In the genomic region with DNA sequence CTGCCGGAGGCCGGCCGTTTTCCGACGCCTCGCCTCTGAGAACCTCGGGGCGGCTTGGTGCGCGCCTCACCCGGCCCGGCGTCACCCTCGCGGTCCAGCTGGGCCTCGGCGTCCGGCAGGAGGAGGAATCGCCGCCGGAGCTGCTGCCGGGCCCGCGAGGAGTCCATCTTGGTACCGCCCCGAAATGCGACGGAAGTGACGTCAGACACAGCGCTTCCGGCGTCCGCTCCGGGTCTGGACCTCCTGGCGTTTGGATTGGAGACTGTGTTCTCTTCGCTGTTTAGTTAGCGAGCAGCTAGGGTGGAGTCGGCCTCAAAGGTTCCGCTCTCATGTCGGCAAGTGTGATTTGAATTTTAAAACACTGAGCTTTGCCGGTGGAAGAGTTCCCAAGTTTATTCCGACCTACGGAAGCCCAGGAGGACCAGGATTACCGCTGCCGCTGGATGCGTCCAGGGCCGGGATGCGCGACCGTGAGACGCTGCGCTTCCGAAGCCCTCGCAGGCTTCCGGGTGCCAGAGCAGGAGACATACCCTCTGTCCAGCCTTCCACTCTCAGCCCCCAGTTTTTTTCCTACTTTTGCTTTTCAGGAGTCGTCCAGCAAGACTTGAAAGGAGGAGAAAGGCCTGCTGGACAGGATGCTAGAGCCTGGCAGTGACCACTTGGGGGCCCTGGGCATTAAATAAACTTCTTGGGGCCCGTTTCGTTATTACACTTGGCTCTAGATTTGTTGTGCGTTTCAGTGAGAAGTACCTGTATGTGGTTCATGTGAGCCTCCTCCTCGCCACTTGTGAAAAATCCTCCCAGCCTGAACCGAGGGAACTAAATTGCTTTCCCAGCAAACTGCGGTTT, we compare ENCODE assay signal across 1 cellular context.
TF ChIP-seq lines count a peak whose summit lies in the region.

A gene with protein sequence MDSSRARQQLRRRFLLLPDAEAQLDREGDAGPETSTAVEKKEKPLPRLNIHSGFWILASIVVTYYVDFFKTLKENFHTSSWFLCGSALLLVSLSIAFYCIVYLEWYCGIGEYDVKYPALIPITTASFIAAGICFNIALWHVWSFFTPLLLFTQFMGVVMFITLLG (minus strand): TSS at position 188 of the 849 bp plus-strand sequence. CDS start 21 bp downstream, at position 167.

TF ChIP-seq in WTC11, 78 proteins besides CTCF, POLR2A, EP300 and RAD21 (continued from another document and continues in another):
- TF ChIP-seq OVOL2 (CRISPR knock-in tag; IDR thresholded peaks at IDR 0.05; ENCODE audit: borderline replicate concordance), result no peak
- TF ChIP-seq, protein P1, sequence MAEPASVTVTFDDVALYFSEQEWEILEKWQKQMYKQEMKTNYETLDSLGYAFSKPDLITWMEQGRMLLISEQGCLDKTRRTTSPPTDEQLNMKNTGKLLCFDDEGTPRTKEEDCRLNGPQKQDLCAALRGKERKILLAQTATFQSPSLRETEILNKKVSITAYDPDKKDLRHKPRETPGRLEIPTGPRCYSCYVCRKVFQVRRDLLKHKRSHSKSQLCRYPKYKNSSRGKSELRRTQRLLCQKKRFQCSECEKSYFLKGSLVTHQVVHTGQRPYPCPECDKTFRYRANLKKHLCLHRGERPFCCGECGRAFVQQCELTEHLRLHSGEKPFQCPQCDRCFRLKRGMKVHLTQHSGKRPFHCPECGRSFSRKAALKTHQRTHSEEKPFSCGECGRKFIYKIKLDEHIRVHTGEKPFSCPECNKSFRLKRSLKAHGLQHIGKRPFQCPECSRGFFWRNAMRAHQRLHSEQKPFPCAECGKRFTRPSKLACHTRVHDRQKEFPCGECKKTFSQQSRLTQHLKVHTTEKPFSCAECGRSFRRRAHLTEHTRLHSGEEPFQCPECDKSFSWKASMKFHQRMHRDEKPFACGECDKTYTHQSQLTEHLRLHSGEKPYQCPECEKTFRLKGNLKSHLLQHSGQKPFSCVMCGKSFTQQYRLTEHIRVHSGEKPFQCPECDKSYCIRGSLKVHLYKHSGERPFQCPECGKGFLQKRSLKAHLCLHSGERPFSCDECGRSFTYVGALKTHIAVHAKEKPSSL (CRISPR knock-in tag; conservative IDR thresholded peaks at IDR 0.05), result no peak
- TF ChIP-seq, protein P2, sequence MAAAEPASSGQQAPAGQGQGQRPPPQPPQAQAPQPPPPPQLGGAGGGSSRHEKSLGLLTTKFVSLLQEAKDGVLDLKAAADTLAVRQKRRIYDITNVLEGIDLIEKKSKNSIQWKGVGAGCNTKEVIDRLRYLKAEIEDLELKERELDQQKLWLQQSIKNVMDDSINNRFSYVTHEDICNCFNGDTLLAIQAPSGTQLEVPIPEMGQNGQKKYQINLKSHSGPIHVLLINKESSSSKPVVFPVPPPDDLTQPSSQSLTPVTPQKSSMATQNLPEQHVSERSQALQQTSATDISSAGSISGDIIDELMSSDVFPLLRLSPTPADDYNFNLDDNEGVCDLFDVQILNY (CRISPR knock-in tag; IDR thresholded peaks at IDR 0.05), result no peak
- TF ChIP-seq, protein P3, sequence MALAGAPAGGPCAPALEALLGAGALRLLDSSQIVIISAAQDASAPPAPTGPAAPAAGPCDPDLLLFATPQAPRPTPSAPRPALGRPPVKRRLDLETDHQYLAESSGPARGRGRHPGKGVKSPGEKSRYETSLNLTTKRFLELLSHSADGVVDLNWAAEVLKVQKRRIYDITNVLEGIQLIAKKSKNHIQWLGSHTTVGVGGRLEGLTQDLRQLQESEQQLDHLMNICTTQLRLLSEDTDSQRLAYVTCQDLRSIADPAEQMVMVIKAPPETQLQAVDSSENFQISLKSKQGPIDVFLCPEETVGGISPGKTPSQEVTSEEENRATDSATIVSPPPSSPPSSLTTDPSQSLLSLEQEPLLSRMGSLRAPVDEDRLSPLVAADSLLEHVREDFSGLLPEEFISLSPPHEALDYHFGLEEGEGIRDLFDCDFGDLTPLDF (CRISPR knock-in tag; IDR thresholded peaks at IDR 0.05), result no peak
- TF ChIP-seq, protein P4, sequence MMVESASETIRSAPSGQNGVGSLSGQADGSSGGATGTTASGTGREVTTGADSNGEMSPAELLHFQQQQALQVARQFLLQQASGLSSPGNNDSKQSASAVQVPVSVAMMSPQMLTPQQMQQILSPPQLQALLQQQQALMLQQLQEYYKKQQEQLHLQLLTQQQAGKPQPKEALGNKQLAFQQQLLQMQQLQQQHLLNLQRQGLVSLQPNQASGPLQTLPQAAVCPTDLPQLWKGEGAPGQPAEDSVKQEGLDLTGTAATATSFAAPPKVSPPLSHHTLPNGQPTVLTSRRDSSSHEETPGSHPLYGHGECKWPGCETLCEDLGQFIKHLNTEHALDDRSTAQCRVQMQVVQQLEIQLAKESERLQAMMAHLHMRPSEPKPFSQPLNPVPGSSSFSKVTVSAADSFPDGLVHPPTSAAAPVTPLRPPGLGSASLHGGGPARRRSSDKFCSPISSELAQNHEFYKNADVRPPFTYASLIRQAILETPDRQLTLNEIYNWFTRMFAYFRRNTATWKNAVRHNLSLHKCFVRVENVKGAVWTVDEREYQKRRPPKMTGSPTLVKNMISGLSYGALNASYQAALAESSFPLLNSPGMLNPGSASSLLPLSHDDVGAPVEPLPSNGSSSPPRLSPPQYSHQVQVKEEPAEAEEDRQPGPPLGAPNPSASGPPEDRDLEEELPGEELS (CRISPR knock-in tag; IDR thresholded peaks at IDR 0.05), result no peak
- TF ChIP-seq, protein P5, sequence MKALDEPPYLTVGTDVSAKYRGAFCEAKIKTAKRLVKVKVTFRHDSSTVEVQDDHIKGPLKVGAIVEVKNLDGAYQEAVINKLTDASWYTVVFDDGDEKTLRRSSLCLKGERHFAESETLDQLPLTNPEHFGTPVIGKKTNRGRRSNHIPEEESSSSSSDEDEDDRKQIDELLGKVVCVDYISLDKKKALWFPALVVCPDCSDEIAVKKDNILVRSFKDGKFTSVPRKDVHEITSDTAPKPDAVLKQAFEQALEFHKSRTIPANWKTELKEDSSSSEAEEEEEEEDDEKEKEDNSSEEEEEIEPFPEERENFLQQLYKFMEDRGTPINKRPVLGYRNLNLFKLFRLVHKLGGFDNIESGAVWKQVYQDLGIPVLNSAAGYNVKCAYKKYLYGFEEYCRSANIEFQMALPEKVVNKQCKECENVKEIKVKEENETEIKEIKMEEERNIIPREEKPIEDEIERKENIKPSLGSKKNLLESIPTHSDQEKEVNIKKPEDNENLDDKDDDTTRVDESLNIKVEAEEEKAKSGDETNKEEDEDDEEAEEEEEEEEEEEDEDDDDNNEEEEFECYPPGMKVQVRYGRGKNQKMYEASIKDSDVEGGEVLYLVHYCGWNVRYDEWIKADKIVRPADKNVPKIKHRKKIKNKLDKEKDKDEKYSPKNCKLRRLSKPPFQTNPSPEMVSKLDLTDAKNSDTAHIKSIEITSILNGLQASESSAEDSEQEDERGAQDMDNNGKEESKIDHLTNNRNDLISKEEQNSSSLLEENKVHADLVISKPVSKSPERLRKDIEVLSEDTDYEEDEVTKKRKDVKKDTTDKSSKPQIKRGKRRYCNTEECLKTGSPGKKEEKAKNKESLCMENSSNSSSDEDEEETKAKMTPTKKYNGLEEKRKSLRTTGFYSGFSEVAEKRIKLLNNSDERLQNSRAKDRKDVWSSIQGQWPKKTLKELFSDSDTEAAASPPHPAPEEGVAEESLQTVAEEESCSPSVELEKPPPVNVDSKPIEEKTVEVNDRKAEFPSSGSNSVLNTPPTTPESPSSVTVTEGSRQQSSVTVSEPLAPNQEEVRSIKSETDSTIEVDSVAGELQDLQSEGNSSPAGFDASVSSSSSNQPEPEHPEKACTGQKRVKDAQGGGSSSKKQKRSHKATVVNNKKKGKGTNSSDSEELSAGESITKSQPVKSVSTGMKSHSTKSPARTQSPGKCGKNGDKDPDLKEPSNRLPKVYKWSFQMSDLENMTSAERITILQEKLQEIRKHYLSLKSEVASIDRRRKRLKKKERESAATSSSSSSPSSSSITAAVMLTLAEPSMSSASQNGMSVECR (CRISPR knock-in tag; IDR thresholded peaks at IDR 0.05; ENCODE audit: borderline replicate concordance), result peak; percentile 91; the same call in 1 of the 2 replicates
- TF ChIP-seq RELA (CRISPR knock-in tag; IDR thresholded peaks at IDR 0.05; ENCODE audit: borderline replicate concordance), result 0 out of 2 replicates have a peak, but pooled peaks have one; percentile 37
- 0 out of 2 replicates have a peak, but pooled peaks have one; percentile 79 for TF ChIP-seq KAT7 (CRISPR knock-in tag; IDR thresholded peaks at IDR 0.05; ENCODE audit: borderline replicate concordance)
- TF ChIP-seq, protein P6, sequence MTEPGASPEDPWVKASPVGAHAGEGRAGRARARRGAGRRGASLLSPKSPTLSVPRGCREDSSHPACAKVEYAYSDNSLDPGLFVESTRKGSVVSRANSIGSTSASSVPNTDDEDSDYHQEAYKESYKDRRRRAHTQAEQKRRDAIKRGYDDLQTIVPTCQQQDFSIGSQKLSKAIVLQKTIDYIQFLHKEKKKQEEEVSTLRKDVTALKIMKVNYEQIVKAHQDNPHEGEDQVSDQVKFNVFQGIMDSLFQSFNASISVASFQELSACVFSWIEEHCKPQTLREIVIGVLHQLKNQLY (CRISPR knock-in tag; IDR thresholded peaks at IDR 0.05), result no peak
- TF ChIP-seq, protein P7, sequence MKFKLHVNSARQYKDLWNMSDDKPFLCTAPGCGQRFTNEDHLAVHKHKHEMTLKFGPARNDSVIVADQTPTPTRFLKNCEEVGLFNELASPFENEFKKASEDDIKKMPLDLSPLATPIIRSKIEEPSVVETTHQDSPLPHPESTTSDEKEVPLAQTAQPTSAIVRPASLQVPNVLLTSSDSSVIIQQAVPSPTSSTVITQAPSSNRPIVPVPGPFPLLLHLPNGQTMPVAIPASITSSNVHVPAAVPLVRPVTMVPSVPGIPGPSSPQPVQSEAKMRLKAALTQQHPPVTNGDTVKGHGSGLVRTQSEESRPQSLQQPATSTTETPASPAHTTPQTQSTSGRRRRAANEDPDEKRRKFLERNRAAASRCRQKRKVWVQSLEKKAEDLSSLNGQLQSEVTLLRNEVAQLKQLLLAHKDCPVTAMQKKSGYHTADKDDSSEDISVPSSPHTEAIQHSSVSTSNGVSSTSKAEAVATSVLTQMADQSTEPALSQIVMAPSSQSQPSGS (CRISPR knock-in tag; IDR thresholded peaks at IDR 0.05; ENCODE audit: borderline replicate concordance, low read depth), result peak; percentile 53; the same call in 1 of the 2 replicates
- no peak for TF ChIP-seq HMGA2 (CRISPR knock-in tag; IDR thresholded peaks at IDR 0.05)
- TF ChIP-seq ZNF232 (CRISPR knock-in tag; IDR thresholded peaks at IDR 0.05), result no peak
- peak; percentile 51; the same call in 1 of the 2 replicates for TF ChIP-seq ATF1 (CRISPR knock-in tag; IDR thresholded peaks at IDR 0.05)
- TF ChIP-seq TEAD4 (CRISPR knock-in tag; IDR thresholded peaks at IDR 0.05), result no peak
- peak; percentile 96 for TF ChIP-seq CREM (CRISPR knock-in tag; IDR thresholded peaks at IDR 0.05)
- TF ChIP-seq, protein P8, sequence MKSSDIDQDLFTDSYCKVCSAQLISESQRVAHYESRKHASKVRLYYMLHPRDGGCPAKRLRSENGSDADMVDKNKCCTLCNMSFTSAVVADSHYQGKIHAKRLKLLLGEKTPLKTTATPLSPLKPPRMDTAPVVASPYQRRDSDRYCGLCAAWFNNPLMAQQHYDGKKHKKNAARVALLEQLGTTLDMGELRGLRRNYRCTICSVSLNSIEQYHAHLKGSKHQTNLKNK (CRISPR knock-in tag; IDR thresholded peaks at IDR 0.05), result no peak
- TF ChIP-seq, protein P9, sequence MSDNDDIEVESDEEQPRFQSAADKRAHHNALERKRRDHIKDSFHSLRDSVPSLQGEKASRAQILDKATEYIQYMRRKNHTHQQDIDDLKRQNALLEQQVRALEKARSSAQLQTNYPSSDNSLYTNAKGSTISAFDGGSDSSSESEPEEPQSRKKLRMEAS (CRISPR knock-in tag; IDR thresholded peaks at IDR 0.05), result peak; percentile 53; the same call in 1 of the 2 replicates
- TF ChIP-seq GRHL2 (CRISPR knock-in tag; IDR thresholded peaks at IDR 0.05; ENCODE audit: insufficient replicate concordance, severe bottlenecking), result no peak
- 0 out of 2 replicates have a peak, but pooled peaks have one; percentile 51 for TF ChIP-seq NFE2L1 (CRISPR knock-in tag; IDR thresholded peaks at IDR 0.05)
- TF ChIP-seq ZNF219 (CRISPR knock-in tag; IDR thresholded peaks at IDR 0.05; ENCODE audit: borderline replicate concordance), result no peak; the same call in 1 of the 2 replicates
- peak; percentile 90 for TF ChIP-seq GABPB1 (CRISPR knock-in tag; IDR thresholded peaks at IDR 0.05)
- TF ChIP-seq ZBTB21 (CRISPR knock-in tag; IDR thresholded peaks at IDR 0.05; ENCODE audit: borderline replicate concordance), result no peak
- TF ChIP-seq ZNF423 (CRISPR knock-in tag; IDR thresholded peaks at IDR 0.05), result no peak
- peak; percentile 44; the same call in 1 of the 2 replicates for TF ChIP-seq MYBL2 (CRISPR knock-in tag; IDR thresholded peaks at IDR 0.05)
- TF ChIP-seq FOXK1 (CRISPR knock-in tag; IDR thresholded peaks at IDR 0.05), result peak; percentile 86
- peak; percentile 84 for TF ChIP-seq TEAD1 (CRISPR knock-in tag; IDR thresholded peaks at IDR 0.05)
- TF ChIP-seq PRRX2 (CRISPR knock-in tag; IDR thresholded peaks at IDR 0.05), result no peak
- peak; percentile 96 for TF ChIP-seq SP1 (CRISPR knock-in tag; conservative IDR thresholded peaks at IDR 0.05)
- TF ChIP-seq, protein P10, sequence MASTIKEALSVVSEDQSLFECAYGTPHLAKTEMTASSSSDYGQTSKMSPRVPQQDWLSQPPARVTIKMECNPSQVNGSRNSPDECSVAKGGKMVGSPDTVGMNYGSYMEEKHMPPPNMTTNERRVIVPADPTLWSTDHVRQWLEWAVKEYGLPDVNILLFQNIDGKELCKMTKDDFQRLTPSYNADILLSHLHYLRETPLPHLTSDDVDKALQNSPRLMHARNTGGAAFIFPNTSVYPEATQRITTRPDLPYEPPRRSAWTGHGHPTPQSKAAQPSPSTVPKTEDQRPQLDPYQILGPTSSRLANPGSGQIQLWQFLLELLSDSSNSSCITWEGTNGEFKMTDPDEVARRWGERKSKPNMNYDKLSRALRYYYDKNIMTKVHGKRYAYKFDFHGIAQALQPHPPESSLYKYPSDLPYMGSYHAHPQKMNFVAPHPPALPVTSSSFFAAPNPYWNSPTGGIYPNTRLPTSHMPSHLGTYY (CRISPR knock-in tag; IDR thresholded peaks at IDR 0.05), result no peak
- TF ChIP-seq, protein P11, sequence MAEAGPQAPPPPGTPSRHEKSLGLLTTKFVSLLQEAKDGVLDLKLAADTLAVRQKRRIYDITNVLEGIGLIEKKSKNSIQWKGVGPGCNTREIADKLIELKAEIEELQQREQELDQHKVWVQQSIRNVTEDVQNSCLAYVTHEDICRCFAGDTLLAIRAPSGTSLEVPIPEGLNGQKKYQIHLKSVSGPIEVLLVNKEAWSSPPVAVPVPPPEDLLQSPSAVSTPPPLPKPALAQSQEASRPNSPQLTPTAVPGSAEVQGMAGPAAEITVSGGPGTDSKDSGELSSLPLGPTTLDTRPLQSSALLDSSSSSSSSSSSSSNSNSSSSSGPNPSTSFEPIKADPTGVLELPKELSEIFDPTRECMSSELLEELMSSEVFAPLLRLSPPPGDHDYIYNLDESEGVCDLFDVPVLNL (CRISPR knock-in tag; IDR thresholded peaks at IDR 0.05; ENCODE audit: borderline replicate concordance, low read depth), result peak; percentile 58; the same call in 1 of the 2 replicates
